Comparison of ENCODE assay signal across 1 cellular context in the genomic region with DNA sequence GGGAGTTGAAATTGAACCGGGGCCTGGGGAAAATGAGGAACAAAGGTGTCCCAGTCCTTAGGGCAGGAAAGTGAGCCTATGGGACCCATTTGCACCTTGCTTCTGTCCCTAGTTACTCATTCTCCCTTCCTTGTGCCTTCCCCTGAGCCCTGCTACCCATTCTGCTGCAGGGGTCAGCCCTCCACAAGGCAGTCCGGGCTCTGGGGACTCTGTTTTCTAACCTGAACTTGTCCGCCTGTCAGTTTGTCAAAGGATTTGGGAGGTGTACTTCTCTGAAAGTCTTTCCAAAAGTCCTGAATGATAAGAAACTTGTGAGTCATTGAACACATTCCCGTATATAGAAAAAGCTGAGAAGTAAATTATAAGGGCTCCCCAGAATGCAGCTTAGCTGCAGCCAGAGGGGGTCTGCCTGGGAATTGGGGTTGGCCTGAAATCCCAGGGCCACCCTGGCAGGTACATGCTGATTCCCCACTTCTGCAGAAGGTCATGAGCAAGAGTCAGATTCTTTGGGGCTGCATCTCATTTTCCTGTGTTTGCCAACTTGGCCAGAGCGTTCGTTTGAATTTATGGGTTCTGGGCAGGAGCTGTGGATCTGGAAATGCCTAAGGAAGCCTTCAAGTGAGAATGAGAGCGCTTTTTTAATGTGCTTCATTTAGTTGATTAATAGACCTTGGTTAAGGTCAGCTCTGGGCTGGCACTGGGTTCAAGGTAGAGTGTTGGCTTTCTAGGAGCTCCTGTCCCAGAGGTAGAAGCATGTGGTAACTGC.
TF ChIP-seq lines count a peak whose summit lies in the region.

No MANE protein-coding gene starts in this region.

TF ChIP-seq in GM23338, 12 proteins besides CTCF, POLR2A, EP300 and RAD21 (continued from another document):
- TF ChIP-seq NANOG (IDR thresholded peaks at IDR 0.05; ENCODE audit: borderline replicate concordance) (no peak), CREB1 (CRISPR knock-in tag; IDR thresholded peaks at IDR 0.05; ENCODE audit: low read depth) (no peak), ZNF114 (CRISPR knock-in tag; IDR thresholded peaks at IDR 0.05) (no peak), REST (IDR thresholded peaks at IDR 0.05; ENCODE audit: unreplicated experiment) (no peak), JUNB (IDR thresholded peaks at IDR 0.05; ENCODE audit: unreplicated experiment) (no peak), STAT1 (IDR thresholded peaks at IDR 0.05; ENCODE audit: unreplicated experiment) (no peak), EZH2 (IDR thresholded peaks at IDR 0.05; ENCODE audit: low read depth, unreplicated experiment) (no peak), POLR2AphosphoS5 (IDR thresholded peaks at IDR 0.05; ENCODE audit: low read depth) (no peak)
- TF ChIP-seq, protein P1, sequence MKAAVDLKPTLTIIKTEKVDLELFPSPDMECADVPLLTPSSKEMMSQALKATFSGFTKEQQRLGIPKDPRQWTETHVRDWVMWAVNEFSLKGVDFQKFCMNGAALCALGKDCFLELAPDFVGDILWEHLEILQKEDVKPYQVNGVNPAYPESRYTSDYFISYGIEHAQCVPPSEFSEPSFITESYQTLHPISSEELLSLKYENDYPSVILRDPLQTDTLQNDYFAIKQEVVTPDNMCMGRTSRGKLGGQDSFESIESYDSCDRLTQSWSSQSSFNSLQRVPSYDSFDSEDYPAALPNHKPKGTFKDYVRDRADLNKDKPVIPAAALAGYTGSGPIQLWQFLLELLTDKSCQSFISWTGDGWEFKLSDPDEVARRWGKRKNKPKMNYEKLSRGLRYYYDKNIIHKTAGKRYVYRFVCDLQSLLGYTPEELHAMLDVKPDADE (IDR thresholded peaks at IDR 0.05) = no peak
